In the genomic region with DNA sequence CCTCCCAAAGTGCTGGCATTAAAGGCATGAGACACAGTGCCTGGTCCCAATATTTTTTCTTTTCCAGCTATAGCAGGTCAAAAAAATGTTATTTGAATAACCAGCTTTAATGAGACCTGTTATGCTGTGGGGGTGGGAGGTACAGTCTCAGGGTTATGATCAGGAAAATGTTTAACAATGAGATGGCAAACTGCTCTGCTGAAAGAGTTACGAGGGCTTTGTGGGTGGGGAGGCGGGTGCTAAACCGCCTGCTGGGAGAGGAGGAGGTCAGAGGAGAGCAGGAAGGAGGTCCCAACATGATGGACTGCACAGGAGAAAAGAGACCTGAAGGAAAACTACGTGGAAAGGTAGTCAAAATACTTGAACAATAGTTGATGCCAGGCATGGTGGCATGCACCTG, we compare ENCODE assay signal across 20 cellular contexts.
DNase-seq lines count a peak whose midpoint lies in the region; ATAC-seq lines count a peak whose summit lies in the region.
"Had no signal": no experiment of that assay in that cellular context is flagged by ENCODE, and none has a peak within 500 bp of the region (broad histone marks: within the 10 kb centered on the region; RNA-seq: fewer than 3 reads in every experiment).

No MANE protein-coding gene starts in this region.

- POLR2A ChIA-PET in activated naive CD8-positive, alpha-beta T cell treated with anti-CD3 and anti-CD28 coated beads, Interleukin-2, amount 10 ng/mL, durations not matched to agents 7 days and 5 days (lab: Charles Lee) = no interaction called here

- H3K4me1 ChIP-seq in right cardiac atrium (ENCODE audit: control insufficient read depth, insufficient read depth, low read length) = no peaks in the 10 kb centered on the region
- H3K4me1 ChIP-seq: A549 had no signal

- no peaks in the 10 kb centered on the region for H3K27me3 ChIP-seq in right cardiac atrium (ENCODE audit: control insufficient read depth, insufficient read depth)

- no peak overlapping the region for H3K4me3 ChIP-seq in right cardiac atrium (ENCODE audit: low read length)
- H3K4me3 ChIP-seq: A549 had no signal

- peaks cover under 1% of the 10 kb centered on the region for H3K9me3 Mint-ChIP-seq in activated naive CD8-positive, alpha-beta T cell treated with anti-CD3 and anti-CD28 coated beads, Interleukin-2, amount 10 ng/mL, durations not matched to agents 7 days and 5 days
- H3K9me3 Mint-ChIP-seq in activated naive CD8-positive, alpha-beta T cell treated with anti-CD3 and anti-CD28 coated beads for 36 hours = no peaks in the 10 kb centered on the region
- no peaks in the 10 kb centered on the region for H3K9me3 Mint-ChIP-seq in central memory CD8-positive, alpha-beta T cell

- ATAC-seq in activated naive CD8-positive, alpha-beta T cell treated with anti-CD3 and anti-CD28 coated beads, Interleukin-2, amount 10 ng/mL, durations not matched to agents 7 days and 5 days (ENCODE audit: low read depth) = no peak
- no peak for ATAC-seq in central memory CD8-positive, alpha-beta T cell (replicated peaks; ENCODE audit: extremely low read depth, poor library complexity, severe bottlenecking)
- ATAC-seq in right cardiac atrium = no peak
- ATAC-seq in GM21576 (IDR thresholded peaks at IDR 0.05; ENCODE audit: unreplicated experiment) = no peak
- ATAC-seq: A549 had no signal

- H3K27me3 Mint-ChIP-seq in activated naive CD8-positive, alpha-beta T cell treated with anti-CD3 and anti-CD28 coated beads, Interleukin-2, amount 10 ng/mL, durations not matched to agents 7 days and 5 days = no peaks in the 10 kb centered on the region
- no peaks in the 10 kb centered on the region for H3K27me3 Mint-ChIP-seq in activated naive CD8-positive, alpha-beta T cell treated with anti-CD3 and anti-CD28 coated beads for 36 hours
- H3K27me3 Mint-ChIP-seq in central memory CD8-positive, alpha-beta T cell = no peaks in the 10 kb centered on the region
- H3K27me3 Mint-ChIP-seq: CD4-positive, alpha-beta memory T cell had no signal

- H3K9me3 ChIP-seq in right cardiac atrium (ENCODE audit: control insufficient read depth, low read length) = no peaks in the 10 kb centered on the region
- H3K9me3 ChIP-seq: A549 had no signal

- peak overlapping the region; percentile 50 for H3K27ac Mint-ChIP-seq in activated naive CD8-positive, alpha-beta T cell treated with anti-CD3 and anti-CD28 coated beads, Interleukin-2, amount 10 ng/mL, durations not matched to agents 7 days and 5 days
- H3K27ac Mint-ChIP-seq in activated naive CD8-positive, alpha-beta T cell treated with anti-CD3 and anti-CD28 coated beads for 36 hours = no peak overlapping the region
- peak overlapping the region; percentile 47 for H3K27ac Mint-ChIP-seq in central memory CD8-positive, alpha-beta T cell (ENCODE audit: low read depth)

- 91% methylated on average over 4 of the region's 4 CpGs for WGBS in right cardiac atrium

- H3K4me1 Mint-ChIP-seq in activated naive CD8-positive, alpha-beta T cell treated with anti-CD3 and anti-CD28 coated beads, Interleukin-2, amount 10 ng/mL, durations not matched to agents 7 days and 5 days = peaks cover 7% of the 10 kb centered on the region
- H3K4me1 Mint-ChIP-seq in activated naive CD8-positive, alpha-beta T cell treated with anti-CD3 and anti-CD28 coated beads for 36 hours = peaks cover 10% of the 10 kb centered on the region
- peaks cover 16% of the 10 kb centered on the region for H3K4me1 Mint-ChIP-seq in central memory CD8-positive, alpha-beta T cell

- no peak overlapping the region for H3K4me3 Mint-ChIP-seq in activated naive CD8-positive, alpha-beta T cell treated with anti-CD3 and anti-CD28 coated beads, Interleukin-2, amount 10 ng/mL, durations not matched to agents 7 days and 5 days
- no peak overlapping the region for H3K4me3 Mint-ChIP-seq in activated naive CD8-positive, alpha-beta T cell treated with anti-CD3 and anti-CD28 coated beads for 36 hours
- no peak overlapping the region for H3K4me3 Mint-ChIP-seq in central memory CD8-positive, alpha-beta T cell

- no peak for DNase-seq in activated naive CD8-positive, alpha-beta T cell treated with anti-CD3 and anti-CD28 coated beads, Interleukin-2, amount 10 ng/mL, durations not matched to agents 7 days and 5 days
- DNase-seq in activated naive CD8-positive, alpha-beta T cell treated with anti-CD3 and anti-CD28 coated beads for 36 hours = no peak
- DNase-seq in NCI-H69 (lab: John Stamatoyannopoulos, UW) (peak; percentile 18), right cardiac atrium (no peak), Ammon's horn (ENCODE audit: low spot score) (no peak)
- DNase-seq in central memory CD8-positive, alpha-beta T cell (ENCODE audit: low spot score in 2 of 2) = no peak
- DNase-seq: 8988T; ACHN; AML-193; C1 segment of cervical spinal cord; Calu3; CD4-positive, alpha-beta memory T cell; COR-L47; DMS53; DMS79 treated with DMSO at 0.1 percent for 48 hours; GF-D8; GOT3; HCEC 1CT had no signal

- H3K27ac ChIP-seq in right cardiac atrium (ENCODE audit: low read length) = no peak overlapping the region
- H3K27ac ChIP-seq: A549 had no signal

- H3K36me3 Mint-ChIP-seq in activated naive CD8-positive, alpha-beta T cell treated with anti-CD3 and anti-CD28 coated beads, Interleukin-2, amount 10 ng/mL, durations not matched to agents 7 days and 5 days = no peaks in the 10 kb centered on the region
- no peaks in the 10 kb centered on the region for H3K36me3 Mint-ChIP-seq in activated naive CD8-positive, alpha-beta T cell treated with anti-CD3 and anti-CD28 coated beads for 36 hours
- H3K36me3 Mint-ChIP-seq in central memory CD8-positive, alpha-beta T cell (ENCODE audit: insufficient read depth) = peaks cover 2% of the 10 kb centered on the region
- H3K36me3 Mint-ChIP-seq: CD4-positive, alpha-beta memory T cell had no signal

- intact Hi-C loops in right cardiac atrium (cut with DNase I) = no loop called here
